ENCODE assay signal across 16 cellular contexts in genomic region chr22:26515938-26516337, GRCh38. TPM values are rescaled to one million over a fixed set of nuclear protein-coding genes. Genes with fewer than 3 reads are reported as not detected.
DNase-seq lines count a peak whose midpoint lies in the region; TF ChIP-seq lines count a peak whose summit lies in the region.
"Had no signal": no experiment of that assay in that cellular context is flagged by ENCODE, and none has a peak within 500 bp of the region (broad histone marks: within the 10 kb centered on the region; RNA-seq: fewer than 3 reads in every experiment).

No MANE protein-coding gene starts in this region.

- H3K27me3 ChIP-seq in BLaER1 (no peaks in the 10 kb centered on the region), HL-60 (ENCODE audit: insufficient read depth, poor library complexity, severe bottlenecking) (no peaks in the 10 kb centered on the region)
- H3K27me3 ChIP-seq: BE2C had no signal

- H3K27me3 Mint-ChIP-seq in brain (peaks cover 17% of the 10 kb centered on the region), nephron (ENCODE audit: low read depth) (no peaks in the 10 kb centered on the region)

- peak overlapping the region in 3 of 5 experiments; percentile 42 to 81 (median 45) for H3K27ac Mint-ChIP-seq in brain
- H3K27ac Mint-ChIP-seq in nephron, result no peak overlapping the region
- H3K27ac Mint-ChIP-seq: CD14-positive monocyte; CD8-positive, alpha-beta T cell; H9 had no signal

- intact Hi-C loops in lower leg skin (cut with DNase I; ENCODE audit: low total_unique reads), result no loop called here

- H3K36me3 Mint-ChIP-seq in brain (peaks cover 6% of the 10 kb centered on the region), nephron (ENCODE audit: low read depth) (no peaks in the 10 kb centered on the region)
- H3K36me3 Mint-ChIP-seq: CD14-positive monocyte had no signal

- no peak overlapping the region for H3K4me2 ChIP-seq in BLaER1

- peaks cover 26% of the 10 kb centered on the region for H3K4me1 ChIP-seq in BLaER1

- H3K27ac ChIP-seq in BLaER1, result no peak overlapping the region
- peak overlapping the region; percentile 60 for H3K27ac ChIP-seq in HL-60 (replicated peaks)

- TF ChIP-seq POLR2A in lower leg skin (IDR thresholded peaks at IDR 0.05), result no peak

- no peak overlapping the region for H3K4me3 ChIP-seq in BLaER1
- no peak overlapping the region for H3K4me3 ChIP-seq in HL-60 (replicated peaks; ENCODE audit: insufficient read depth, low read length)
- no peak overlapping the region for H3K4me3 ChIP-seq in lower leg skin (ENCODE audit: low read depth, poor library complexity, severe bottlenecking)

- H3K36me3 ChIP-seq in BLaER1, result peaks cover 3% of the 10 kb centered on the region; the same call in 1 of the 2 replicates
- H3K36me3 ChIP-seq: BE2C had no signal

- DNase-seq in HL-60 (ENCODE audit: low read depth in 1 of 2, low spot score in 1 of 2) (no peak), foreskin melanocyte (no peak), lower leg skin (ENCODE audit: low spot score in 2 of 2) (no peak), activated gamma-delta T cell (lab: John Stamatoyannopoulos, UW) (no peak)
- DNase-seq in effector CD4-positive, alpha-beta T cell, result no peak
- DNase-seq: BE2C; CD8-positive, alpha-beta T cell; COR-L47; DMS153; DMS79 treated with DMSO at 0.1 percent for 48 hours; GOT3; H9 had no signal

- peaks cover 0 to 3% (median 0%) of the 10 kb centered on the region in 5 experiments for H3K9me3 Mint-ChIP-seq in brain
- H3K9me3 Mint-ChIP-seq in nephron, result no peaks in the 10 kb centered on the region
- H3K9me3 Mint-ChIP-seq: CD14-positive monocyte; CD8-positive, alpha-beta T cell; H9 had no signal

- H3K4me1 Mint-ChIP-seq in brain (peaks cover 37% of the 10 kb centered on the region), nephron (peaks cover 29% of the 10 kb centered on the region)

- H3K4me3 Mint-ChIP-seq in brain, result peak overlapping the region in 2 of 5 experiments; percentile 52 to 69
- peak overlapping the region in 2 of 3 experiments; percentile 8 to 55 for H3K4me3 Mint-ChIP-seq in nephron
- H3K4me3 Mint-ChIP-seq: CD14-positive monocyte; CD8-positive, alpha-beta T cell; H9 had no signal

- H3K9ac ChIP-seq in BLaER1, result 0 out of 2 replicates have a peak overlapping the region, but pooled peaks have one; percentile 16

- WGBS in lower leg skin, 2 donors, result 86 to 89% methylated on average over 4 of the region's 4 CpGs

- TF ChIP-seq CTCF in HL-60 (IDR thresholded peaks at IDR 0.05; ENCODE audit: insufficient read depth, low read length) (no peak), brain (conservative IDR thresholded peaks at IDR 0.05) (no peak), nephron (IDR thresholded peaks at IDR 0.05; ENCODE audit: unreplicated experiment in 3 of 3) (no peak), lower leg skin (IDR thresholded peaks at IDR 0.05) (no peak)

- H3K9me3 ChIP-seq in BLaER1, result no peaks in the 10 kb centered on the region
- H3K9me3 ChIP-seq: BE2C had no signal

- H4K20me1 ChIP-seq in BLaER1, result peaks cover 11% of the 10 kb centered on the region; the same call in 1 of the 2 replicates

RNA-seq across cellular contexts. Expression of gene TFIP11, which starts 3.7 kb away (rescaled TPM):
- 24.2 TPM for polyA plus RNA-seq in brain (ENCODE audit: insufficient read depth, low read depth, low replicate concordance)
- total RNA-seq in lower leg skin, result 10 to 100 TPM; 29.1 to 55.0 (median 35.7) TPM

RNA-seq across cellular contexts. Expression of gene SRRD, which starts 32.3 kb away (rescaled TPM):
- polyA plus RNA-seq in brain (ENCODE audit: insufficient read depth, low read depth, low replicate concordance), result 17.2 TPM
- total RNA-seq in lower leg skin, result 10 to 100 TPM; 10.3 to 21.5 (median 17.3) TPM

RNA-seq across cellular contexts. Expression of gene HPS4, which starts 32.4 kb away (rescaled TPM):
- polyA plus RNA-seq in brain (ENCODE audit: insufficient read depth, low read depth, low replicate concordance), result 25.0 TPM
- 10 to 100 TPM; 40.5 to 68.0 (median 47.5) TPM for total RNA-seq in lower leg skin

Comparison
In these comparisons a context has a peak if more than half of its experiments do, and no peak if none do; other contexts are left out.
1. H3K27ac Mint-ChIP-seq: peak in brain (3 of 5); none in nephron (0 of 3).